ENCODE assay signal across 10 cellular contexts in genomic region chr5:146108870-146109269, GRCh38. TPM values are rescaled to one million over a fixed set of nuclear protein-coding genes. Genes with fewer than 3 reads are reported as not detected.
"Had no signal": no experiment of that assay in that cellular context is flagged by ENCODE, and none has a peak within 500 bp of the region (broad histone marks: within the 10 kb centered on the region; RNA-seq: fewer than 3 reads in every experiment).

No MANE protein-coding gene starts in this region.

RNA-seq across cellular contexts. Expression of gene PLAC8L1, which starts 3.5 kb away (rescaled TPM):
- total RNA-seq: stomach, subcutaneous adipose tissue, suprapubic skin, thoracic aorta, thyroid gland, tibial nerve, transverse colon, upper lobe of right lung, urinary bladder, vagina had no signal
